In the genomic region with DNA sequence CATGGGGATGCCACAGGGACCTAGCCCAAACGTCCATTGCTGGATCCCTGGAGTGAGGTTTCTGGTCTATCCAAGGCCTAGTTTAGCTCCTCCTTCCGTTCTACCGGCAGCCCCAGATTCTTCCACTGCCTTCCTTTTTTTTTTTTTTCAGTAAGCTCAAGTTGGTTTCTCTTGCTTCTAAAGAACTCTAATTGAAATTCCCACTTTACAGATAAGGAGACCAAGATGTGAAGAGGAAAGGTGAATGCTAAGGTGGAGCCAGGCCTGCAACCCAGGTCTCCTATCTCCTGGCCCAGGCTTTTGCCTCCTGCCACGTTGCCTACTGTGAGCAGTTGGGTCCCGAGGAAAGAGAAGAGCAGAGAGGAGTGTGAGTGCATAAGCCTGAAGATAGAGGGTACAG, we compare ENCODE assay signal across 1 cellular context.
TF ChIP-seq lines count a peak whose summit lies in the region.

No MANE protein-coding gene starts in this region.

TF ChIP-seq in HepG2, 621 proteins besides CTCF, POLR2A, EP300 and RAD21:
- 0 out of 2 replicates have a peak, but pooled peaks have one; percentile 25 for TF ChIP-seq ZFX (CRISPR knock-in tag; IDR thresholded peaks at IDR 0.05; ENCODE audit: low read depth)
- TF ChIP-seq, protein P1, sequence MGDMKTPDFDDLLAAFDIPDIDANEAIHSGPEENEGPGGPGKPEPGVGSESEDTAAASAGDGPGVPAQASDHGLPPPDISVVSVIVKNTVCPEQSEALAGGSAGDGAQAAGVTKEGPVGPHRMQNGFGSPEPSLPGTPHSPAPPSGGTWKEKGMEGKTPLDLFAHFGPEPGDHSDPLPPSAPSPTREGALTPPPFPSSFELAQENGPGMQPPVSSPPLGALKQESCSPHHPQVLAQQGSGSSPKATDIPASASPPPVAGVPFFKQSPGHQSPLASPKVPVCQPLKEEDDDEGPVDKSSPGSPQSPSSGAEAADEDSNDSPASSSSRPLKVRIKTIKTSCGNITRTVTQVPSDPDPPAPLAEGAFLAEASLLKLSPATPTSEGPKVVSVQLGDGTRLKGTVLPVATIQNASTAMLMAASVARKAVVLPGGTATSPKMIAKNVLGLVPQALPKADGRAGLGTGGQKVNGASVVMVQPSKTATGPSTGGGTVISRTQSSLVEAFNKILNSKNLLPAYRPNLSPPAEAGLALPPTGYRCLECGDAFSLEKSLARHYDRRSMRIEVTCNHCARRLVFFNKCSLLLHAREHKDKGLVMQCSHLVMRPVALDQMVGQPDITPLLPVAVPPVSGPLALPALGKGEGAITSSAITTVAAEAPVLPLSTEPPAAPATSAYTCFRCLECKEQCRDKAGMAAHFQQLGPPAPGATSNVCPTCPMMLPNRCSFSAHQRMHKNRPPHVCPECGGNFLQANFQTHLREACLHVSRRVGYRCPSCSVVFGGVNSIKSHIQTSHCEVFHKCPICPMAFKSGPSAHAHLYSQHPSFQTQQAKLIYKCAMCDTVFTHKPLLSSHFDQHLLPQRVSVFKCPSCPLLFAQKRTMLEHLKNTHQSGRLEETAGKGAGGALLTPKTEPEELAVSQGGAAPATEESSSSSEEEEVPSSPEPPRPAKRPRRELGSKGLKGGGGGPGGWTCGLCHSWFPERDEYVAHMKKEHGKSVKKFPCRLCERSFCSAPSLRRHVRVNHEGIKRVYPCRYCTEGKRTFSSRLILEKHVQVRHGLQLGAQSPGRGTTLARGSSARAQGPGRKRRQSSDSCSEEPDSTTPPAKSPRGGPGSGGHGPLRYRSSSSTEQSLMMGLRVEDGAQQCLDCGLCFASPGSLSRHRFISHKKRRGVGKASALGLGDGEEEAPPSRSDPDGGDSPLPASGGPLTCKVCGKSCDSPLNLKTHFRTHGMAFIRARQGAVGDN (CRISPR knock-in tag; IDR thresholded peaks at IDR 0.05) = no peak
